In the genomic region with DNA sequence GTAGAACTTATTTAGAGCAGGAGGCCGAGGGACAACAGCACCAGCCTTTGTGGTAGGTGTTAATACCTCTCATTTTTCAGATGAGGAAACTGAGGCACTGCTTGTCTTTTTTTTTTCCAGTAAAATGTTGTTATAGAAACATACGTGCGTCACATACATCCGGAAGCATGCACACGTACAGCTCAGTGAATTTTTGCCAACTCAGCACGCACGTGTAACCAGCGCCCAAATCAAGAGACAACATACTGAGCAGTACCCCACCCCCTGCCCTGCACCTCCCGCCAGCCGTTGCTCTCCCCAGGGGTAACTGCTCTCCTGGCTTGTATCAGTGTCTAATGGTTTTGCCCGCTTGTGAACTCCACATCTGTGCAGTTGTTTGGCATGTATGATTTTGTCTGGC, we compare ENCODE assay signal across 1 cellular context.
A peak's percentile ranks its signal among the peaks of the same experiment; 100 is the strongest.
TF ChIP-seq lines count a peak whose summit lies in the region.

No MANE protein-coding gene starts in this region.

TF ChIP-seq in HepG2, 621 proteins besides CTCF, POLR2A, EP300 and RAD21 (continued from another document):
- TF ChIP-seq, protein P1, sequence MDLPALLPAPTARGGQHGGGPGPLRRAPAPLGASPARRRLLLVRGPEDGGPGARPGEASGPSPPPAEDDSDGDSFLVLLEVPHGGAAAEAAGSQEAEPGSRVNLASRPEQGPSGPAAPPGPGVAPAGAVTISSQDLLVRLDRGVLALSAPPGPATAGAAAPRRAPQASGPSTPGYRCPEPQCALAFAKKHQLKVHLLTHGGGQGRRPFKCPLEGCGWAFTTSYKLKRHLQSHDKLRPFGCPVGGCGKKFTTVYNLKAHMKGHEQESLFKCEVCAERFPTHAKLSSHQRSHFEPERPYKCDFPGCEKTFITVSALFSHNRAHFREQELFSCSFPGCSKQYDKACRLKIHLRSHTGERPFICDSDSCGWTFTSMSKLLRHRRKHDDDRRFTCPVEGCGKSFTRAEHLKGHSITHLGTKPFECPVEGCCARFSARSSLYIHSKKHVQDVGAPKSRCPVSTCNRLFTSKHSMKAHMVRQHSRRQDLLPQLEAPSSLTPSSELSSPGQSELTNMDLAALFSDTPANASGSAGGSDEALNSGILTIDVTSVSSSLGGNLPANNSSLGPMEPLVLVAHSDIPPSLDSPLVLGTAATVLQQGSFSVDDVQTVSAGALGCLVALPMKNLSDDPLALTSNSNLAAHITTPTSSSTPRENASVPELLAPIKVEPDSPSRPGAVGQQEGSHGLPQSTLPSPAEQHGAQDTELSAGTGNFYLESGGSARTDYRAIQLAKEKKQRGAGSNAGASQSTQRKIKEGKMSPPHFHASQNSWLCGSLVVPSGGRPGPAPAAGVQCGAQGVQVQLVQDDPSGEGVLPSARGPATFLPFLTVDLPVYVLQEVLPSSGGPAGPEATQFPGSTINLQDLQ (CRISPR knock-in tag; IDR thresholded peaks at IDR 0.05): no peak
- TF ChIP-seq SRSF9 (IDR thresholded peaks at IDR 0.05; ENCODE audit: borderline replicate concordance, insufficient read depth, low read depth, low read length, poor library complexity, severe bottlenecking) (no peak), ZNF879 (CRISPR knock-in tag; IDR thresholded peaks at IDR 0.05) (no peak), ZFP62 (CRISPR knock-in tag; IDR thresholded peaks at IDR 0.05) (no peak), SSRP1 (CRISPR knock-in tag; IDR thresholded peaks at IDR 0.05) (no peak), MAFK (conservative IDR thresholded peaks at IDR 0.05 in 1 of 2, IDR thresholded peaks at IDR 0.05 in 1 of 2; ENCODE audit: low read length in 2 of 2) (peak; percentile 94 to 96), ZMYM4 (CRISPR knock-in tag; IDR thresholded peaks at IDR 0.05) (no peak), FOXK1 (CRISPR knock-in tag; IDR thresholded peaks at IDR 0.05; ENCODE audit: borderline replicate concordance, low read depth) (no peak), MAFF (IDR thresholded peaks at IDR 0.05; ENCODE audit: low read depth, low read length) (peak; percentile 93), POLR2G (IDR thresholded peaks at IDR 0.05; ENCODE audit: low read depth, low read length) (no peak)
- TF ChIP-seq, protein P2, sequence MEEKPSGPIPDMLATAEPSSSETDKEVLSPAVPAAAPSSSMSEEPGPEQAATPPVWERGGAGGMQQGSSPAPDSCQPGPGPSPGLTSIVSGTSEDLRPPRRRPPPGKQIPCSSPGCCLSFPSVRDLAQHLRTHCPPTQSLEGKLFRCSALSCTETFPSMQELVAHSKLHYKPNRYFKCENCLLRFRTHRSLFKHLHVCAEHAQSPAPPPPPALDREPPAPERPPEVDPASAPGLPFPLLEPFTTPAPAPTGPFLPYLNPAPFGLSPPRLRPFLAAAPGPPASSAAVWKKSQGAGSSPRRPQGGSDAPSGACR (CRISPR knock-in tag; IDR thresholded peaks at IDR 0.05): no peak
